1 cellular context compared by ENCODE assay signal in the genomic region with DNA sequence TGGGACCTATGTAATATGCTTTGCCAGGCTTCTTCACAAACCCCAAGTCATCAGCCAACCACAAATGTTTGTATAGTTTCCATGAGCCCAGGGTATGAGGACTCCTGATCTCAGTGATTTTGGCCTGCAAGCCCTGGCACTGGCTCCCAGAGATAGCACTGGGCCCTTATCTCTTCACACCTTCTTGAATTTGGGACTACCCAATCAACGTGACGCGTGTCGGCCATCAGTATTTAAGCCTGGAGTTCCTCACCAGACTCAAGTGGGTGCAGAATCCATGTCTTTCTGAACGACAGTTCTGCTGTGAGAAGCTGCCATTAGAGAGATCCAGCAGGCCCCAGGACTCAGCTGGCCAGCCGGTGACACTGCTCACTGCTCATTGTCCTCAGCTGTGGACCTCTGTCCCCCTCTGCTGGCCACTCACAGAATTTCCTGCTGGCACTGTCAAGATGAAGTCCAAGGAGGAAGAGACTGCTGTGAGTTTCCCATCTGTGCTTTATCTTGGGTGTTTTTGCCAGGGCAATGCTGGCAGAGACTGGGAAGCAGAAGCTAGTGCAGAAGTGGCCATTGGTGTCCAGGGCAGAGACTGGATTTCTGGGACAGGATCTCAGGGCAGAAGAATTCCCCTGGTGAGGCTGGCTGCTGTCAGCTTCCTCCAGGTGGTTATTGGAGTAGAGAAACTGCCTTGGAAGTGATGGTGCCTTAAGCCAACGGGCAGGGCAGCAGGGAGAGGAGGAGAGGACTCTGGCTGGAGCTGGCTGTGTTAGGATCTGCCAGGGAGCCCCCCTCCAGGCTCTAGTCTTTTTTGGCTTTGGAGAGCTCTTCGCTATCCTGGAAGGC.
TF ChIP-seq lines count a peak whose summit lies in the region.

No MANE protein-coding gene starts in this region.

TF ChIP-seq in SK-N-SH, 30 proteins besides CTCF, POLR2A, EP300 and RAD21 (continued from another document):
- TF ChIP-seq, protein P1, sequence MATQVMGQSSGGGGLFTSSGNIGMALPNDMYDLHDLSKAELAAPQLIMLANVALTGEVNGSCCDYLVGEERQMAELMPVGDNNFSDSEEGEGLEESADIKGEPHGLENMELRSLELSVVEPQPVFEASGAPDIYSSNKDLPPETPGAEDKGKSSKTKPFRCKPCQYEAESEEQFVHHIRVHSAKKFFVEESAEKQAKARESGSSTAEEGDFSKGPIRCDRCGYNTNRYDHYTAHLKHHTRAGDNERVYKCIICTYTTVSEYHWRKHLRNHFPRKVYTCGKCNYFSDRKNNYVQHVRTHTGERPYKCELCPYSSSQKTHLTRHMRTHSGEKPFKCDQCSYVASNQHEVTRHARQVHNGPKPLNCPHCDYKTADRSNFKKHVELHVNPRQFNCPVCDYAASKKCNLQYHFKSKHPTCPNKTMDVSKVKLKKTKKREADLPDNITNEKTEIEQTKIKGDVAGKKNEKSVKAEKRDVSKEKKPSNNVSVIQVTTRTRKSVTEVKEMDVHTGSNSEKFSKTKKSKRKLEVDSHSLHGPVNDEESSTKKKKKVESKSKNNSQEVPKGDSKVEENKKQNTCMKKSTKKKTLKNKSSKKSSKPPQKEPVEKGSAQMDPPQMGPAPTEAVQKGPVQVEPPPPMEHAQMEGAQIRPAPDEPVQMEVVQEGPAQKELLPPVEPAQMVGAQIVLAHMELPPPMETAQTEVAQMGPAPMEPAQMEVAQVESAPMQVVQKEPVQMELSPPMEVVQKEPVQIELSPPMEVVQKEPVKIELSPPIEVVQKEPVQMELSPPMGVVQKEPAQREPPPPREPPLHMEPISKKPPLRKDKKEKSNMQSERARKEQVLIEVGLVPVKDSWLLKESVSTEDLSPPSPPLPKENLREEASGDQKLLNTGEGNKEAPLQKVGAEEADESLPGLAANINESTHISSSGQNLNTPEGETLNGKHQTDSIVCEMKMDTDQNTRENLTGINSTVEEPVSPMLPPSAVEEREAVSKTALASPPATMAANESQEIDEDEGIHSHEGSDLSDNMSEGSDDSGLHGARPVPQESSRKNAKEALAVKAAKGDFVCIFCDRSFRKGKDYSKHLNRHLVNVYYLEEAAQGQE (IDR thresholded peaks at IDR 0.05; ENCODE audit: low read depth, low read length), result no peak
- TF ChIP-seq ELF1 (IDR thresholded peaks at IDR 0.05) (no peak), GATA2 (CRISPR knock-in tag; IDR thresholded peaks at IDR 0.05) (peak; percentile 9; the same call in 1 of the 2 replicates), RCOR1 (IDR thresholded peaks at IDR 0.05; ENCODE audit: low read length) (0 out of 2 replicates have a peak, but pooled peaks have one; percentile 10)
